In the genomic region with DNA sequence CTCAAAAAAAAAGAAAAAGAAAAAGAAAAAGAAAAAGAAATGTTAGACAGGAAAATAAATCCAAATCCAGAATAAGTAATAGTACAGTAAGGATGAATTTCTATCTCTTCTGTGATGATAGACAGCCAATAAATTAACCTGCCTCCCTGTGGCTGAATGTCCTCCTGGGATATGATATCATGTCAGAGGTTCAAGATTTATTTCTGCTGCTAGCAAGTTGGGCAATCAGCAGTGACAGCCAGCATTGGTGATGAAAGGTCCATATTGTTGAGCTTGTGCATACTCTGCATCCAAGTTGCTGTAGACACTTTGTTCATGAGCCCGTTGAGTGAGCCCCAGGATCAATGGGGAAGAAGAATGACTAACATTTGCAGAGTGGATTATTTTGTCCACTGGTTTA, we compare ENCODE assay signal across 23 cellular contexts. TPM values are rescaled to one million over a fixed set of nuclear protein-coding genes. Genes with fewer than 3 reads are reported as not detected.
DNase-seq lines count a peak whose midpoint lies in the region; ATAC-seq lines count a peak whose summit lies in the region.
"Had no signal": no experiment of that assay in that cellular context is flagged by ENCODE, and none has a peak within 500 bp of the region (broad histone marks: within the 10 kb centered on the region; RNA-seq: fewer than 3 reads in every experiment).

No MANE protein-coding gene starts in this region.

- H3K4me3 Mint-ChIP-seq in activated naive CD8-positive, alpha-beta T cell, result no peak overlapping the region
- H3K4me3 Mint-ChIP-seq in activated naive CD8-positive, alpha-beta T cell treated with anti-CD3 and anti-CD28 coated beads for 36 hours, result no peak overlapping the region
- H3K4me3 Mint-ChIP-seq in memory B cell, result no peak overlapping the region
- no peak overlapping the region for H3K4me3 Mint-ChIP-seq in stimulated activated naive B cell treated with anti-CD40 and anti-IgM and Interleukin-4, amounts not matched to agents 10 μg/mL and 1 μg/mL and 100 μg/mL, for 72 hours

- no peak for DNase-seq in activated naive CD8-positive, alpha-beta T cell treated with anti-CD3 and anti-CD28 coated beads for 36 hours
- DNase-seq in SK-MEL-5 (ENCODE audit: low read depth, low spot score) (peak; percentile 17), memory B cell (ENCODE audit: low spot score in 2 of 2) (no peak)
- no peak for DNase-seq in stimulated activated naive B cell treated with anti-CD40 and anti-IgM and Interleukin-4, amounts not matched to agents 10 μg/mL and 1 μg/mL and 100 μg/mL, for 72 hours
- DNase-seq in stimulated activated CD4-positive, alpha-beta T cell treated with anti-CD3 and anti-CD28 coated beads, Interleukin-2, amount 100 ng/mL, for 24 hours, result no peak
- DNase-seq: AML-193; CD4-positive, alpha-beta memory T cell; DMS 273 treated with DMSO at 0.1 percent for 48 hours; DMS79; GDM1; KBM-7; NCI-H1048; NCI-H1417; NCI-H1694; NCI-H2029 treated with DMSO at 0.1 percent for 48 hours; NCI-H526 treated with DMSO at 0.1 percent for 48 hours; Right ventricle myocardium superior; RPMI8226 had no signal

- no peak for ATAC-seq in memory B cell (ENCODE audit: low read depth)
- no peak for ATAC-seq in stimulated activated naive B cell treated with anti-CD40 and anti-IgM and Interleukin-4, amounts not matched to agents 10 μg/mL and 1 μg/mL and 100 μg/mL, for 72 hours (replicated peaks)
- ATAC-seq in HG02870 (IDR thresholded peaks at IDR 0.05; ENCODE audit: unreplicated experiment), result no peak
- ATAC-seq: A549, GM12878, HCT116 had no signal

- H3K27ac Mint-ChIP-seq in activated naive CD8-positive, alpha-beta T cell, result peak overlapping the region; percentile 22
- no peak overlapping the region for H3K27ac Mint-ChIP-seq in activated naive CD8-positive, alpha-beta T cell treated with anti-CD3 and anti-CD28 coated beads for 36 hours
- peak overlapping the region; percentile 38 for H3K27ac Mint-ChIP-seq in memory B cell
- peak overlapping the region; percentile 20 for H3K27ac Mint-ChIP-seq in stimulated activated naive B cell treated with anti-CD40 and anti-IgM and Interleukin-4, amounts not matched to agents 10 μg/mL and 1 μg/mL and 100 μg/mL, for 72 hours

- in situ Hi-C loops in SK-MEL-5 (cut with HindIII; ENCODE audit: low pct_unique_long_range_greater_than_20kb, low sequenced_read_pairs), result no loop called here

- peaks cover 37% of the 10 kb centered on the region for H3K36me3 Mint-ChIP-seq in activated naive CD8-positive, alpha-beta T cell
- peaks cover 75% of the 10 kb centered on the region for H3K36me3 Mint-ChIP-seq in activated naive CD8-positive, alpha-beta T cell treated with anti-CD3 and anti-CD28 coated beads for 36 hours
- peaks cover 26% of the 10 kb centered on the region for H3K36me3 Mint-ChIP-seq in memory B cell
- H3K36me3 Mint-ChIP-seq in stimulated activated naive B cell treated with anti-CD40 and anti-IgM and Interleukin-4, amounts not matched to agents 10 μg/mL and 1 μg/mL and 100 μg/mL, for 72 hours, result peaks cover 25 to 34% of the 10 kb centered on the region in 2 donors

- peaks cover 82% of the 10 kb centered on the region for H3K4me1 Mint-ChIP-seq in activated naive CD8-positive, alpha-beta T cell (ENCODE audit: low read depth)
- H3K4me1 Mint-ChIP-seq in activated naive CD8-positive, alpha-beta T cell treated with anti-CD3 and anti-CD28 coated beads for 36 hours, result peaks cover 74% of the 10 kb centered on the region
- H3K4me1 Mint-ChIP-seq in memory B cell, result peaks cover 28% of the 10 kb centered on the region
- peaks cover 10 to 52% of the 10 kb centered on the region in 2 donors for H3K4me1 Mint-ChIP-seq in stimulated activated naive B cell treated with anti-CD40 and anti-IgM and Interleukin-4, amounts not matched to agents 10 μg/mL and 1 μg/mL and 100 μg/mL, for 72 hours

- H3K9me3 Mint-ChIP-seq in activated naive CD8-positive, alpha-beta T cell (ENCODE audit: low read depth), result peaks cover under 1% of the 10 kb centered on the region
- H3K9me3 Mint-ChIP-seq in activated naive CD8-positive, alpha-beta T cell treated with anti-CD3 and anti-CD28 coated beads for 36 hours, result peaks cover 7% of the 10 kb centered on the region
- H3K9me3 Mint-ChIP-seq in memory B cell, result peaks cover 2% of the 10 kb centered on the region
- H3K9me3 Mint-ChIP-seq in stimulated activated naive B cell treated with anti-CD40 and anti-IgM and Interleukin-4, amounts not matched to agents 10 μg/mL and 1 μg/mL and 100 μg/mL, for 72 hours, result peaks cover 5 to 6% of the 10 kb centered on the region in 2 donors

- no peaks in the 10 kb centered on the region for H3K27me3 Mint-ChIP-seq in activated naive CD8-positive, alpha-beta T cell
- no peaks in the 10 kb centered on the region for H3K27me3 Mint-ChIP-seq in activated naive CD8-positive, alpha-beta T cell treated with anti-CD3 and anti-CD28 coated beads for 36 hours
- H3K27me3 Mint-ChIP-seq in memory B cell, result no peaks in the 10 kb centered on the region
- H3K27me3 Mint-ChIP-seq in stimulated activated naive B cell treated with anti-CD40 and anti-IgM and Interleukin-4, amounts not matched to agents 10 μg/mL and 1 μg/mL and 100 μg/mL, for 72 hours, result no peaks in the 10 kb centered on the region
- H3K27me3 Mint-ChIP-seq: CD4-positive, alpha-beta memory T cell had no signal

RNA-seq across cellular contexts. Expression of gene CEP85L, which starts 44.9 kb away (rescaled TPM):
- total RNA-seq in activated naive CD8-positive, alpha-beta T cell treated with anti-CD3 and anti-CD28 coated beads for 36 hours, result 10 to 100 TPM; 34.7 to 41.9 TPM
- total RNA-seq in SK-MEL-5 (2014; rRNA removed; shearing (Covaris generic)), result 12.1 and 16.5 TPM in 2 replicates
- 4.7 and 9.4 TPM in 2 replicates for polyA plus RNA-seq in SK-MEL-5 (2015; cell fraction: cytosol; rRNA removed)
- polyA plus RNA-seq in SK-MEL-5 (2015; cell fraction: nucleus; rRNA removed), result 95.9 and 119 TPM in 2 replicates
